Comparison of ENCODE assay signal across 9 cellular contexts in the genomic region with DNA sequence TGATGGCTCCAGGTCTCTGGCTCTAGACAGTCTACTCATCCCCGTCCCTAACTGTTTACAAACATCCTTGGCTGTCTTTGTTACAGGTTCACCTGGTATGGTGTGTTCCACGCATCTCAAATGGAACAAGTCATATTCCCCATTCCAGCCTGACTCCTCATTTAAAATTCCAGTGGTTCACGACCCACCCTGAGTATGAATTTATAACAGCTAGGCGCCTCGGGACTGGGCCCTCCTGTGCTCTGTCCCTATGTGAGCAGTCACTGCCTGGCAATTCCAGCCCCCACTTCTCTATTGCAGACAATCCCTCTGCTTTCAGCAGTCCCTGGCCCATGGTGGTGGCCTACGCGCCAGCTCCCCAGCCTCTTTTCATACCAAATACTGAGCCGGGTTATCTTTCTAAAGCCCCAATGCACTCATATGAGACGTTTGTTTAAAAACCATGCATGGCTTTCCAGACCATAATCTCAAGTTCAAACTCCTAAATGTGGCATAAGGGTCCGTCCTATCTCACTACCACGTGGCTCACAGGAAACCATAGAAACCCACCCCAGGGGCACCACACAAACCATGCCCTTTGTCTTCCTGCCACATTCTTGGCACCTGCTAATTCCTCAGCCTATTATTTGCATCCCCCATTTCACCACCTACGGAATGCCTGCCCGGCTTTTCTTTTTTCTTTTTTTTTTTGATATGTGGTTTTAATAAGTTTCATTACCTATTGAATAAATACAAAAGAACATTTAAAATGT. TPM values are rescaled to one million over a fixed set of nuclear protein-coding genes. Genes with fewer than 3 reads are reported as not detected.
DNase-seq lines count a peak whose midpoint lies in the region; ATAC-seq, FAIRE-seq and TF ChIP-seq lines count a peak whose summit lies in the region.
"Had no signal": no experiment of that assay in that cellular context is flagged by ENCODE, and none has a peak within 500 bp of the region (broad histone marks: within the 10 kb centered on the region; RNA-seq: fewer than 3 reads in every experiment).

No MANE protein-coding gene starts in this region.

- no peaks in the 10 kb centered on the region for H3K36me3 ChIP-seq in left ventricle myocardium inferior
- peaks cover 0 to 1% of the 10 kb centered on the region in 2 experiments; a peak in 1 of 4 replicates for H3K36me3 ChIP-seq in GM12878 (ENCODE audit: control insufficient read depth in 2 of 2, insufficient read depth in 2 of 2, low read length in 1 of 2)
- H3K36me3 ChIP-seq in upper lobe of right lung: no peaks in the 10 kb centered on the region

- intact Hi-C loops in left ventricle myocardium inferior (cut with micrococcal nuclease) (no loop called here), cardiac septum (cut with DNase I) (no loop called here), GM12878 (cut with micrococcal nuclease; ENCODE audit: unreplicated experiment) (loop anchor here (2.0 kb wide), 1 partner anchor 21 kb away; no protein-coding TSS in a partner anchor), upper lobe of right lung (cut with DNase I) (no loop called here)

- H3K4me3 ChIP-seq in left ventricle myocardium inferior (peak overlapping the region; percentile 90), GM12878 (peak overlapping the region; percentile 81), upper lobe of right lung (peak overlapping the region; percentile 92)

- POLR2A ChIA-PET in GM12878 (lab: Charles Lee): no interaction called here

- CTCF ChIA-PET in GM12878 (lab: Yijun Ruan, JAX): interaction anchor here (1.0 kb wide), 2 partner anchors 8 to 21 kb away, joined by 3 read pairs; no protein-coding TSS in a partner anchor

- H3K27me3 ChIP-seq in left ventricle myocardium inferior (ENCODE audit: low read depth) (no peaks in the 10 kb centered on the region), GM12878 (replicated peaks in 1 of 2; ENCODE audit: control insufficient read depth in 2 of 2, insufficient read depth in 2 of 2, low read length in 1 of 2) (no peaks in the 10 kb centered on the region), upper lobe of right lung (no peaks in the 10 kb centered on the region)

- peak overlapping the region; percentile 95 for H3K27ac ChIP-seq in left ventricle myocardium inferior (replicated peaks)
- no peak overlapping the region for H3K27ac ChIP-seq in GM12878 (ENCODE audit: control insufficient read depth, insufficient read depth)
- H3K27ac ChIP-seq in upper lobe of right lung: peak overlapping the region; percentile 99

- TF ChIP-seq POLR2A in GM12878 (IDR thresholded peaks at IDR 0.05; ENCODE audit: low read depth, low read length): no peak; the same call in 1 of the 2 replicates

- H3K9me3 ChIP-seq in left ventricle myocardium inferior (replicated peaks) (no peaks in the 10 kb centered on the region), GM12878 (replicated peaks; ENCODE audit: control insufficient read depth, insufficient read depth, low read length) (peaks cover 1% of the 10 kb centered on the region; the same call in 1 of the 3 replicates), upper lobe of right lung (no peaks in the 10 kb centered on the region)

- H3K9ac ChIP-seq in GM12878 (ENCODE audit: control insufficient read depth, insufficient read depth, low read length): no peak overlapping the region

- no peak for TF ChIP-seq CTCF in left ventricle myocardium inferior (IDR thresholded peaks at IDR 0.05; ENCODE audit: borderline replicate concordance)
- no peak for TF ChIP-seq CTCF in GM12878 (IDR thresholded peaks at IDR 0.05 in 2 of 3, conservative IDR thresholded peaks at IDR 0.05 in 1 of 3; ENCODE audit: control insufficient read depth in 2 of 3, extremely low read depth in 1 of 3, insufficient read depth in 1 of 3, low read depth in 3 of 3, low read length in 3 of 3)
- TF ChIP-seq CTCF in upper lobe of right lung (IDR thresholded peaks at IDR 0.05): no peak

- H3K4me1 ChIP-seq in left ventricle myocardium inferior (peaks cover 19% of the 10 kb centered on the region), GM12878 (ENCODE audit: control insufficient read depth, insufficient read depth, low read length) (peaks cover 6% of the 10 kb centered on the region; the same call in 1 of the 2 replicates), upper lobe of right lung (peaks cover 14% of the 10 kb centered on the region)

- no peak for TF ChIP-seq RAD21 in GM12878 (IDR thresholded peaks at IDR 0.05; ENCODE audit: insufficient read depth, low read depth, low read length)

- WGBS in GM12878 (ENCODE audit: insufficient coverage, insufficient replicate concordance, low lambda C conversion rate, missing lambda C conversion rate): 83% methylated on average over 13 of the region's 13 CpGs

- BruUV-seq in GM12878 (replicated peaks; lab: Mats Ljungman, UMichigan): no TSS peak

- no peak for FAIRE-seq in GM12878 (lab: Jason Lieb, UNC)

- no peak overlapping the region for H2AFZ ChIP-seq in GM12878 (ENCODE audit: control insufficient read depth, low read depth, low read length)

- SMC1A ChIA-PET in GM12878 (lab: Charles Lee; ENCODE audit: uncharacterized antibody, unreplicated experiment): no interaction called here

- TF ChIP-seq EP300 in GM12878 (IDR thresholded peaks at IDR 0.05; ENCODE audit: borderline replicate concordance in 1 of 2, control insufficient read depth in 1 of 2, low read depth in 2 of 2, low read length in 2 of 2): no peak

- H3K4me2 ChIP-seq in GM12878 (ENCODE audit: control insufficient read depth, insufficient read depth): 0 out of 2 replicates have a peak overlapping the region, but pooled peaks have one; percentile 62

- no peaks in the 10 kb centered on the region for H4K20me1 ChIP-seq in GM12878 (ENCODE audit: control insufficient read depth, insufficient read depth)

- RAD21 ChIA-PET in GM12878 (lab: Charles Lee; ENCODE audit: unreplicated experiment): no interaction called here

- ATAC-seq in GM12878 (no peak), upper lobe of right lung (no peak)

- in situ Hi-C loops in GM12878 (cut with MboI): no loop called here

- DNase-seq in left ventricle myocardium inferior (no peak), cardiac septum (ENCODE audit: low spot score) (no peak), GM12878 (ENCODE audit: low read depth, low spot score) (no peak), medulla oblongata (ENCODE audit: extremely low spot score) (peak; percentile 43), upper lobe of right lung (no peak), GF-D8 (lab: John Stamatoyannopoulos, UW) (no peak), mucosa of gallbladder (ENCODE audit: low spot score) (no peak), NCI-H82 (lab: John Stamatoyannopoulos, UW) (no peak)

- H3K79me2 ChIP-seq in GM12878 (ENCODE audit: control insufficient read depth, insufficient read depth, low read length): peaks cover 18% of the 10 kb centered on the region

RNA-seq across cellular contexts. Expression of a gene that starts 1.6 kb away (rescaled TPM):
- total RNA-seq in left ventricle myocardium inferior: 2.3 TPM
- total RNA-seq in cardiac septum: 4.5 TPM
- total RNA-seq in GM12878 (2013; cell fraction: nucleolus; rRNA removed): 23.8 and 26.6 TPM in 2 replicates
- total RNA-seq in GM12878 (2014; rRNA removed): 9.9 and 11.2 TPM in 2 replicates
- total RNA-seq in GM12878 (2014; rRNA removed; fragmentation: Illumina TruSeq; extraction: Trizol): 11.1 and 12.1 TPM in 2 replicates
- total RNA-seq in GM12878 (2021): 21.8 and 22.0 TPM in 2 replicates
- polyA plus RNA-seq in GM12878 (2011; ENCODE audit: low read depth): 9.4 TPM
- polyA plus RNA-seq in GM12878 (2011; rRNA removed): 28.7 and 35.8 TPM in 2 replicates
- polyA plus RNA-seq in GM12878 (2011; cell fraction: cytosol; rRNA removed): 11.4 and 14.4 TPM in 2 replicates
- 42.5 and 44.8 TPM in 2 replicates for polyA plus RNA-seq in GM12878 (2011; cell fraction: nucleus; rRNA removed)
- polyA plus RNA-seq in GM12878 (2012): 10.4 and 13.6 TPM in 2 replicates
- 31.5 and 36.8 TPM in 2 replicates for polyA plus RNA-seq in GM12878 (2014; fragmentation: Illumina TruSeq; extraction: Trizol)
- 10 to 100 TPM in 1 of 2 experiments, 1 to 10 TPM in 1; 8.1 to 13.0 TPM for polyA plus RNA-seq in GM12878 (2014; fragmentation: Nextera tagmentation; extraction: Ambion mirVana)
- 15.0 and 20.1 TPM in 2 replicates for polyA plus RNA-seq in GM12878 (2014; rRNA removed)
- 10 to 100 TPM; 16.2 to 17.2 TPM for polyA plus RNA-seq in GM12878 (2016; fragmentation: Nextera tagmentation; extraction: Ambion mirVana)
- polyA minus RNA-seq in GM12878 (2011; rRNA and poly(A)+ RNA removed): 12.6 and 13.6 TPM in 2 replicates
- 3.6 and 4.0 TPM in 2 replicates for polyA minus RNA-seq in GM12878 (2011; cell fraction: cytosol; rRNA and poly(A)+ RNA removed)
- polyA minus RNA-seq in GM12878 (2011; cell fraction: nucleus; rRNA and poly(A)+ RNA removed): 15.0 and 23.1 TPM in 2 replicates
- 24.6 TPM for total RNA-seq in upper lobe of right lung
- 19.5 TPM for total RNA-seq in mucosa of gallbladder

RNA-seq across cellular contexts. Expression of a gene that starts 22.4 kb away (rescaled TPM):
- not detected for total RNA-seq in left ventricle myocardium inferior
- total RNA-seq in cardiac septum: 1.1 TPM
- total RNA-seq in GM12878 (2013; cell fraction: nucleolus; rRNA removed): 61.4 and 70.4 TPM in 2 replicates
- total RNA-seq in GM12878 (2014; rRNA removed): 11.7 and 15.7 TPM in 2 replicates
- total RNA-seq in GM12878 (2014; rRNA removed; fragmentation: Illumina TruSeq; extraction: Trizol): 24.8 and 41.0 TPM in 2 replicates
- total RNA-seq in GM12878 (2021): 49.4 and 62.2 TPM in 2 replicates
- polyA plus RNA-seq in GM12878 (2011; ENCODE audit: low read depth): 6.1 TPM
- polyA plus RNA-seq in GM12878 (2011; rRNA removed): 49.2 and 90.9 TPM in 2 replicates
- polyA plus RNA-seq in GM12878 (2011; cell fraction: cytosol; rRNA removed): 23.5 and 27.0 TPM in 2 replicates
- 71.1 and 78.5 TPM in 2 replicates for polyA plus RNA-seq in GM12878 (2011; cell fraction: nucleus; rRNA removed)
- 15.3 and 41.5 TPM in 2 replicates for polyA plus RNA-seq in GM12878 (2012)
- polyA plus RNA-seq in GM12878 (2014; fragmentation: Illumina TruSeq; extraction: Trizol): 45.7 and 83.9 TPM in 2 replicates
- 10 to 100 TPM; 31.5 to 33.4 TPM for polyA plus RNA-seq in GM12878 (2014; fragmentation: Nextera tagmentation; extraction: Ambion mirVana)
- 24.7 and 38.0 TPM in 2 replicates for polyA plus RNA-seq in GM12878 (2014; rRNA removed)
- polyA plus RNA-seq in GM12878 (2016; fragmentation: Nextera tagmentation; extraction: Ambion mirVana): 10 to 100 TPM; 37.6 to 52.6 TPM
- 54.5 and 64.6 TPM in 2 replicates for polyA minus RNA-seq in GM12878 (2011; rRNA and poly(A)+ RNA removed)
- polyA minus RNA-seq in GM12878 (2011; cell fraction: cytosol; rRNA and poly(A)+ RNA removed): 4.7 and 17.2 TPM in 2 replicates
- polyA minus RNA-seq in GM12878 (2011; cell fraction: nucleus; rRNA and poly(A)+ RNA removed): 76.6 and 118 TPM in 2 replicates
- 2.1 TPM for total RNA-seq in upper lobe of right lung
- total RNA-seq in mucosa of gallbladder: not detected
- total RNA-seq: SK-MEL-5 had no signal
